In genomic region chr2:189407944-189408209, GRCh38 we compare ENCODE assay signal across 1 cellular context.
TF ChIP-seq lines count a peak whose summit lies in the region.

No MANE protein-coding gene starts in this region.

TF ChIP-seq in IMR-90, 13 proteins besides CTCF, POLR2A, EP300 and RAD21 (continued from another document):
- TF ChIP-seq MXI1 (IDR thresholded peaks at IDR 0.05; ENCODE audit: borderline replicate concordance, low read depth, low read length), result no peak
- no peak for TF ChIP-seq CEBPB (IDR thresholded peaks at IDR 0.05; ENCODE audit: low read depth, low read length)
- TF ChIP-seq MAZ (IDR thresholded peaks at IDR 0.05; ENCODE audit: borderline replicate concordance, low read depth, low read length), result no peak
- TF ChIP-seq RFX5 (IDR thresholded peaks at IDR 0.05; ENCODE audit: low read depth, low read length), result no peak
- TF ChIP-seq RCOR1 (IDR thresholded peaks at IDR 0.05; ENCODE audit: insufficient replicate concordance, low read length), result no peak
- no peak for TF ChIP-seq NFE2L2 (IDR thresholded peaks at IDR 0.05; ENCODE audit: low read depth, low read length)
- TF ChIP-seq ELK1 (IDR thresholded peaks at IDR 0.05; ENCODE audit: borderline replicate concordance, low read depth, low read length), result no peak
- no peak for TF ChIP-seq MAFK (IDR thresholded peaks at IDR 0.05; ENCODE audit: low read depth, low read length)
- no peak for TF ChIP-seq FOS (IDR thresholded peaks at IDR 0.05; ENCODE audit: low read depth, low read length)
- TF ChIP-seq CHD1 (IDR thresholded peaks at IDR 0.05; ENCODE audit: low read depth, low read length), result no peak
